In the genomic region with DNA sequence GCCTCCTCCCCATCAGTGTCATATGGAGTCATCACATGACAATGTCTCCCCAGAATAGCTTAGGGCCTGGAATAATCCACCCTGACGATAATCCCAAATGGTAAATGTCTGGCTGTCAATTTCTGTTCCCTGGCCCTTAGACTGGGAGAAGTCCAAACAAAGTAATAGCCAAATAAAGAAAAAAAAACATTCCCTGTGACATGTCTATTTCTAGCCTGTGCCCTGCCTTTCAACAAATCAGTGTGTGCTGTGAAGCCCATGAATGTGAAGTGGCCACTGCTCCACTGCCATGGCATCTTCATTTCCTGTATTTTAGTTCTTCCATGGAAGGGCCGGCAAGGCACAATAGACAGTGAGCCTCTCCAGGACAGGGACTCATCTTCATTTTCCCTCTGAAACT, we compare ENCODE assay signal across 22 cellular contexts.
A peak's percentile ranks its signal among the peaks of the same experiment; 100 is the strongest.
DNase-seq lines count a peak whose midpoint lies in the region; ATAC-seq and TF ChIP-seq lines count a peak whose summit lies in the region.
"Had no signal": no experiment of that assay in that cellular context is flagged by ENCODE, and none has a peak within 500 bp of the region (broad histone marks: within the 10 kb centered on the region; RNA-seq: fewer than 3 reads in every experiment).

No MANE protein-coding gene starts in this region.

- no peaks in the 10 kb centered on the region for H3K36me3 Mint-ChIP-seq in CD8-positive, alpha-beta T cell
- no peaks in the 10 kb centered on the region for H3K36me3 Mint-ChIP-seq in CD8-positive, alpha-beta memory T cell
- H3K36me3 Mint-ChIP-seq: IgD-negative memory B cell, natural killer cell had no signal

- H3K27ac ChIP-seq in esophagus (ENCODE audit: low read depth in 2 of 2, low read length in 1 of 2) (peak overlapping the region; percentile 19 to 38), osteoblast (ENCODE audit: low read depth, low read length) (peak overlapping the region; percentile 71), vagina (peak overlapping the region; percentile 63)
- no peak overlapping the region for H3K27ac ChIP-seq in CD8-positive, alpha-beta T cell (ENCODE audit: low read depth, low read length)
- H3K27ac ChIP-seq in CD8-positive, alpha-beta memory T cell (ENCODE audit: low read depth, low read length): no peak overlapping the region
- H3K27ac ChIP-seq: testis, VCaP had no signal

- TF ChIP-seq CTCF in osteoblast (IDR thresholded peaks at IDR 0.05; ENCODE audit: extremely low read depth, low read depth, low read length) (no peak), vagina (IDR thresholded peaks at IDR 0.05) (no peak)
- no peak for TF ChIP-seq CTCF in CD8-positive, alpha-beta T cell (IDR thresholded peaks at IDR 0.05)

- CTCF ChIA-PET in CD8-positive, alpha-beta T cell (lab: Charles Lee): no interaction called here
- CTCF ChIA-PET in CD8-positive, alpha-beta memory T cell (lab: Charles Lee): no interaction called here

- no peaks in the 10 kb centered on the region for H3K79me2 ChIP-seq in osteoblast (ENCODE audit: insufficient read depth, low read length)

- no peak overlapping the region for H3K27ac Mint-ChIP-seq in CD8-positive, alpha-beta T cell
- no peak overlapping the region for H3K27ac Mint-ChIP-seq in CD8-positive, alpha-beta memory T cell
- H3K27ac Mint-ChIP-seq: activated CD4-positive, alpha-beta T cell treated with anti-CD3 and anti-CD28 coated beads, Interleukin-2, amount 10 ng/mL, durations not matched to agents 24 days and 14 days; activated naive CD4-positive, alpha-beta T cell treated with anti-CD3 and anti-CD28 coated beads for 36 hours; natural killer cell had no signal

- H3K4me1 ChIP-seq in esophagus (ENCODE audit: control insufficient read depth in 2 of 2, insufficient read depth in 2 of 2, low read length in 1 of 2): peaks cover 3 to 4% of the 10 kb centered on the region in 2 donors
- peaks cover 35% of the 10 kb centered on the region for H3K4me1 ChIP-seq in osteoblast (ENCODE audit: insufficient read depth, low read length)
- peaks cover 37% of the 10 kb centered on the region for H3K4me1 ChIP-seq in vagina
- no peaks in the 10 kb centered on the region for H3K4me1 ChIP-seq in CD8-positive, alpha-beta T cell (ENCODE audit: insufficient read depth, low read length)
- H3K4me1 ChIP-seq in CD8-positive, alpha-beta memory T cell (ENCODE audit: insufficient read depth, low read length): no peaks in the 10 kb centered on the region

- H3K27me3 ChIP-seq in esophagus (ENCODE audit: control insufficient read depth in 1 of 2, insufficient read depth in 2 of 2, low read length in 2 of 2) (no peaks in the 10 kb centered on the region), osteoblast (ENCODE audit: insufficient read depth, low read length) (no peaks in the 10 kb centered on the region), vagina (no peaks in the 10 kb centered on the region)
- no peaks in the 10 kb centered on the region for H3K27me3 ChIP-seq in CD8-positive, alpha-beta T cell (ENCODE audit: insufficient read depth, low read length)
- no peaks in the 10 kb centered on the region for H3K27me3 ChIP-seq in CD8-positive, alpha-beta memory T cell (ENCODE audit: insufficient read depth, low read length, poor library complexity, severe bottlenecking)
- H3K27me3 ChIP-seq: testis had no signal

- H3K4me3 Mint-ChIP-seq in CD8-positive, alpha-beta T cell: no peak overlapping the region
- no peak overlapping the region for H3K4me3 Mint-ChIP-seq in CD8-positive, alpha-beta memory T cell
- H3K4me3 Mint-ChIP-seq: activated CD4-positive, alpha-beta T cell treated with anti-CD3 and anti-CD28 coated beads, Interleukin-2, amount 10 ng/mL, durations not matched to agents 24 days and 14 days; activated naive CD4-positive, alpha-beta T cell treated with anti-CD3 and anti-CD28 coated beads for 36 hours; IgD-negative memory B cell; natural killer cell had no signal

- H3K9me3 Mint-ChIP-seq in CD8-positive, alpha-beta T cell: no peaks in the 10 kb centered on the region
- H3K9me3 Mint-ChIP-seq in CD8-positive, alpha-beta memory T cell: no peaks in the 10 kb centered on the region
- H3K9me3 Mint-ChIP-seq: activated CD4-positive, alpha-beta T cell treated with anti-CD3 and anti-CD28 coated beads, Interleukin-2, amount 10 ng/mL, durations not matched to agents 24 days and 14 days; activated naive CD4-positive, alpha-beta T cell treated with anti-CD3 and anti-CD28 coated beads for 36 hours; IgD-negative memory B cell; natural killer cell had no signal

- H3K4me2 ChIP-seq in osteoblast (ENCODE audit: insufficient read depth, low read length): no peak overlapping the region

- peak; percentile 80 for ATAC-seq in left ventricle myocardium superior
- ATAC-seq in CD8-positive, alpha-beta T cell: no peak
- ATAC-seq: natural killer cell had no signal

- peaks cover 11% of the 10 kb centered on the region for H3K27me3 Mint-ChIP-seq in CD8-positive, alpha-beta T cell (ENCODE audit: low read depth)
- H3K27me3 Mint-ChIP-seq in CD8-positive, alpha-beta memory T cell: peaks cover 4 to 21% of the 10 kb centered on the region in 2 donors

- TF ChIP-seq POLR2A in vagina (IDR thresholded peaks at IDR 0.05): no peak

- POLR2A ChIA-PET in CD8-positive, alpha-beta T cell (lab: Charles Lee): no interaction called here
- POLR2A ChIA-PET in CD8-positive, alpha-beta memory T cell (lab: Charles Lee): no interaction called here

- no peak for DNase-seq in left ventricle myocardium superior
- DNase-seq in osteoblast (ENCODE audit: insufficient read length, low spot score, missing footprints): peak; percentile 29
- no peak for DNase-seq in vagina (ENCODE audit: extremely low spot score in 2 of 2)
- no peak for DNase-seq in hepatic stellate cell (ENCODE audit: low spot score)
- no peak for DNase-seq in CD8-positive, alpha-beta T cell
- no peak for DNase-seq in CD8-positive, alpha-beta memory T cell
- DNase-seq: activated CD4-positive, alpha-beta T cell treated with anti-CD3 and anti-CD28 coated beads, Interleukin-2, amount 10 ng/mL, durations not matched to agents 24 days and 14 days; activated naive CD4-positive, alpha-beta T cell treated with anti-CD3 and anti-CD28 coated beads for 36 hours; activated T-cell treated with anti-CD3 and anti-CD28 coated beads, Interleukin-2, amount 50 U/mL, for 48 hours; amniotic stem cell; dermis blood vessel endothelial cell; DMS 273 treated with DMSO at 0.1 percent for 48 hours; natural killer cell; NCI-H1105; NCI-H2029 treated with DMSO at 0.1 percent for 48 hours; NCI-H345; posterior cingulate gyrus; stimulated activated CD4-positive, alpha-beta T cell treated with anti-CD3 and anti-CD28 coated beads, Interleukin-1b, Interleukin-23, amount 100 ng/mL, for 48 hours; testis had no signal

- H3K4me1 Mint-ChIP-seq in CD8-positive, alpha-beta T cell (ENCODE audit: low read depth): no peaks in the 10 kb centered on the region
- H3K4me1 Mint-ChIP-seq in CD8-positive, alpha-beta memory T cell: no peaks in the 10 kb centered on the region
- H3K4me1 Mint-ChIP-seq: activated CD4-positive, alpha-beta T cell treated with anti-CD3 and anti-CD28 coated beads, Interleukin-2, amount 10 ng/mL, durations not matched to agents 24 days and 14 days; IgD-negative memory B cell; natural killer cell had no signal

- WGBS in esophagus, 2 donors: 74% methylated on average over 2 of the region's 2 CpGs

- H4K20me1 ChIP-seq in osteoblast (ENCODE audit: insufficient read depth, low read length): no peaks in the 10 kb centered on the region

- H2AFZ ChIP-seq in osteoblast (ENCODE audit: low read length): no peak overlapping the region

- H3K9me3 ChIP-seq in esophagus (ENCODE audit: control insufficient read depth in 2 of 2, insufficient read depth in 1 of 2, low read depth in 1 of 2, low read length in 1 of 2) (no peaks in the 10 kb centered on the region), osteoblast (ENCODE audit: low read depth, low read length) (no peaks in the 10 kb centered on the region), vagina (no peaks in the 10 kb centered on the region)
- H3K9me3 ChIP-seq in CD8-positive, alpha-beta T cell (ENCODE audit: low read length): no peaks in the 10 kb centered on the region
- no peaks in the 10 kb centered on the region for H3K9me3 ChIP-seq in CD8-positive, alpha-beta memory T cell (ENCODE audit: low read length)
- H3K9me3 ChIP-seq: testis had no signal

- no peak overlapping the region for H3K4me3 ChIP-seq in esophagus (ENCODE audit: low read depth in 1 of 2, low read length in 2 of 2)
- no peak overlapping the region for H3K4me3 ChIP-seq in osteoblast (ENCODE audit: insufficient read depth, low read length)
- no peak overlapping the region for H3K4me3 ChIP-seq in vagina
- no peak overlapping the region for H3K4me3 ChIP-seq in CD8-positive, alpha-beta T cell (ENCODE audit: low read depth, low read length)
- no peak overlapping the region for H3K4me3 ChIP-seq in CD8-positive, alpha-beta memory T cell (ENCODE audit: low read length)
- H3K4me3 ChIP-seq: testis had no signal

- H3K36me3 ChIP-seq in esophagus (ENCODE audit: control insufficient read depth in 2 of 2, insufficient read depth in 2 of 2, low read length in 1 of 2) (no peaks in the 10 kb centered on the region), osteoblast (ENCODE audit: insufficient read depth, low read length) (peaks cover 21% of the 10 kb centered on the region), vagina (peaks cover 0 to under 1% of the 10 kb centered on the region in 2 donors)
- no peaks in the 10 kb centered on the region for H3K36me3 ChIP-seq in CD8-positive, alpha-beta T cell (ENCODE audit: insufficient read depth, low read length)
- H3K36me3 ChIP-seq in CD8-positive, alpha-beta memory T cell (ENCODE audit: insufficient read depth, low read length): no peaks in the 10 kb centered on the region

- intact Hi-C loops in left ventricle myocardium superior (cut with micrococcal nuclease) (no loop called here), vagina (cut with DNase I) (loop anchor here (10.0 kb wide), 1 partner anchor 88 kb away; no protein-coding TSS in a partner anchor)
- intact Hi-C loops in CD8-positive, alpha-beta T cell (cut with DNase I, micrococcal nuclease): no loop called here

Comparison
In these comparisons a context has a peak if more than half of its experiments do, and no peak if none do; other contexts are left out.
1. H3K27ac ChIP-seq: peak in esophagus (2 of 2), osteoblast (single experiment) and vagina (single experiment); none in CD8-positive, alpha-beta T cell (single experiment) and CD8-positive, alpha-beta memory T cell (single experiment).